In the genomic region with DNA sequence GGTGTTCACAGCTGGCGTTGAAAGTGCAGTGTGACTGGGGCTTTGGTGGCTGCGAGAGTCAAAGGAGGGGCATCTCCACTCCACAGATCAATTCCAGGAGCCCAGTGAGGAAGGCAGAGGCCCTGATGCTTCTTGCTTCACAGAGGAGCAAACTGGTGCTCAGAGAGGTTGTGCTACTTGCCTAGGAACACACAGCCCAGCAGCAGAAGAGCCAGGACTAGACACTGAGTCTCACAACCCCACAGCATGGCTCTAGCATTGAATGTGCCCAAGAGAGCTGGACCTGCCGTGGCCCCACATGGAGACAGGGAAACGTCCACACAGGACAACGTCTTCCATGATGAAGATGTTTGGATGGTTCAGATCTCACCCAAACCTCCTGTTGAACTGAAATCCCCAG, we compare ENCODE assay signal across 1 cellular context.
TF ChIP-seq lines count a peak whose summit lies in the region.

No MANE protein-coding gene starts in this region.

TF ChIP-seq in H1, 55 proteins besides CTCF, POLR2A, EP300 and RAD21 (continued from another document):
- TF ChIP-seq RXRA (IDR thresholded peaks at IDR 0.05; ENCODE audit: insufficient read depth, low read depth, low read length): no peak
- no peak for TF ChIP-seq TAF1 (IDR thresholded peaks at IDR 0.05; ENCODE audit: low read depth, low read length)
- no peak for TF ChIP-seq YY1 (IDR thresholded peaks at IDR 0.05; ENCODE audit: low read depth, low read length)
TF ChIP-seq in H1: peak in this region for 0.
